Comparison of ENCODE assay signal across 1 cellular context in the genomic region with DNA sequence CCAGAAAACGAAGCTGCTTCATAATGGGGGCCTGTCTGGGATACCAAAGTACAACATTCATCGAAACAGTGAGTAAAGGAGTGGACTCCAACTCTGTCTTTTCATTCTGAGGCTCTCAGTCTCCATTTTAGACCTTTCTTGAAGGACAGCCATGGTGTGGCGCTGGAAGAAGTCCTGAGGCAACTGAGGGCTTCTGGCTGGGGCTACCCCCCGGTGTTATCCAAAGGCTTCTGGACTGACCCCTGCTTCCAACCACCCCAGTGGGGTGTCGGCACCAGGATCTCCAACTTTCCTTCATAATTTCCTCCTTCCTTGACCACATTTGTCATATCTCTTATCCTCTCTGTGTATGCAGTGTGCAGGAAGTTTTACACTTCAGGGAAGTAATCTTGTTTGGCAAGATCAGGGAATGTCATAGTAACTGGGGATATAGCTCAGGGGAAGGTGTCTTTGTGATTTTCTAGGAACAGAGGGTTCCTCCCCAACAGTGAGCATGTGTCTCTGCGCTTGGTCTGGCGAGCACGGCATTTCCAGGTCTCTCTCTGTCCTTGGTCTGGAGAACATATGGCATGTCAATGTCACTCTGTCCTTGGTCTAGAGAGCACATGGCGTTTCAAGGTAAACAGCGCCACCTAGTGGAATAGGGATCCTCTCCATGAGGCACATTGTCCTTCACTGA.
TF ChIP-seq lines count a peak whose summit lies in the region.

No MANE protein-coding gene starts in this region.

TF ChIP-seq in HepG2, 621 proteins besides CTCF, POLR2A, EP300 and RAD21 (continued from another document):
- TF ChIP-seq, protein P1, sequence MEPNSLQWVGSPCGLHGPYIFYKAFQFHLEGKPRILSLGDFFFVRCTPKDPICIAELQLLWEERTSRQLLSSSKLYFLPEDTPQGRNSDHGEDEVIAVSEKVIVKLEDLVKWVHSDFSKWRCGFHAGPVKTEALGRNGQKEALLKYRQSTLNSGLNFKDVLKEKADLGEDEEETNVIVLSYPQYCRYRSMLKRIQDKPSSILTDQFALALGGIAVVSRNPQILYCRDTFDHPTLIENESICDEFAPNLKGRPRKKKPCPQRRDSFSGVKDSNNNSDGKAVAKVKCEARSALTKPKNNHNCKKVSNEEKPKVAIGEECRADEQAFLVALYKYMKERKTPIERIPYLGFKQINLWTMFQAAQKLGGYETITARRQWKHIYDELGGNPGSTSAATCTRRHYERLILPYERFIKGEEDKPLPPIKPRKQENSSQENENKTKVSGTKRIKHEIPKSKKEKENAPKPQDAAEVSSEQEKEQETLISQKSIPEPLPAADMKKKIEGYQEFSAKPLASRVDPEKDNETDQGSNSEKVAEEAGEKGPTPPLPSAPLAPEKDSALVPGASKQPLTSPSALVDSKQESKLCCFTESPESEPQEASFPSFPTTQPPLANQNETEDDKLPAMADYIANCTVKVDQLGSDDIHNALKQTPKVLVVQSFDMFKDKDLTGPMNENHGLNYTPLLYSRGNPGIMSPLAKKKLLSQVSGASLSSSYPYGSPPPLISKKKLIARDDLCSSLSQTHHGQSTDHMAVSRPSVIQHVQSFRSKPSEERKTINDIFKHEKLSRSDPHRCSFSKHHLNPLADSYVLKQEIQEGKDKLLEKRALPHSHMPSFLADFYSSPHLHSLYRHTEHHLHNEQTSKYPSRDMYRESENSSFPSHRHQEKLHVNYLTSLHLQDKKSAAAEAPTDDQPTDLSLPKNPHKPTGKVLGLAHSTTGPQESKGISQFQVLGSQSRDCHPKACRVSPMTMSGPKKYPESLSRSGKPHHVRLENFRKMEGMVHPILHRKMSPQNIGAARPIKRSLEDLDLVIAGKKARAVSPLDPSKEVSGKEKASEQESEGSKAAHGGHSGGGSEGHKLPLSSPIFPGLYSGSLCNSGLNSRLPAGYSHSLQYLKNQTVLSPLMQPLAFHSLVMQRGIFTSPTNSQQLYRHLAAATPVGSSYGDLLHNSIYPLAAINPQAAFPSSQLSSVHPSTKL (CRISPR knock-in tag; IDR thresholded peaks at IDR 0.05): peak; percentile 65; the same call in 1 of the 2 replicates
- TF ChIP-seq, protein P2, sequence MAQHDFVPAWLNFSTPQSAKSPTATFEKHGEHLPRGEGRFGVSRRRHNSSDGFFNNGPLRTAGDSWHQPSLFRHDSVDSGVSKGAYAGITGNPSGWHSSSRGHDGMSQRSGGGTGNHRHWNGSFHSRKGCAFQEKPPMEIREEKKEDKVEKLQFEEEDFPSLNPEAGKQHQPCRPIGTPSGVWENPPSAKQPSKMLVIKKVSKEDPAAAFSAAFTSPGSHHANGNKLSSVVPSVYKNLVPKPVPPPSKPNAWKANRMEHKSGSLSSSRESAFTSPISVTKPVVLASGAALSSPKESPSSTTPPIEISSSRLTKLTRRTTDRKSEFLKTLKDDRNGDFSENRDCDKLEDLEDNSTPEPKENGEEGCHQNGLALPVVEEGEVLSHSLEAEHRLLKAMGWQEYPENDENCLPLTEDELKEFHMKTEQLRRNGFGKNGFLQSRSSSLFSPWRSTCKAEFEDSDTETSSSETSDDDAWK (CRISPR knock-in tag; IDR thresholded peaks at IDR 0.05): no peak
- TF ChIP-seq IKZF1 (IDR thresholded peaks at IDR 0.05) (no peak), ZBTB42 (CRISPR knock-in tag; IDR thresholded peaks at IDR 0.05) (no peak), SP1 (IDR thresholded peaks at IDR 0.05) (no peak), SP1 (CRISPR knock-in tag; IDR thresholded peaks at IDR 0.05) (0 out of 2 replicates have a peak, but pooled peaks have one; percentile 16), ZNF350 (CRISPR knock-in tag; IDR thresholded peaks at IDR 0.05; ENCODE audit: borderline replicate concordance, low read depth) (0 out of 2 replicates have a peak, but pooled peaks have one; percentile 17), ESRRA (CRISPR knock-in tag; IDR thresholded peaks at IDR 0.05; ENCODE audit: low read depth) (peak; percentile 100), XBP1 (CRISPR knock-in tag; IDR thresholded peaks at IDR 0.05) (no peak), REPIN1 (CRISPR knock-in tag; IDR thresholded peaks at IDR 0.05; ENCODE audit: borderline replicate concordance, low read depth) (no peak), AHR (CRISPR knock-in tag; IDR thresholded peaks at IDR 0.05) (no peak), ZMAT3 (CRISPR knock-in tag; conservative IDR thresholded peaks at IDR 0.05) (no peak), HDAC2 (CRISPR knock-in tag; IDR thresholded peaks at IDR 0.05) (peak; percentile 52; the same call in 1 of the 2 replicates), NFKBIZ (CRISPR knock-in tag; IDR thresholded peaks at IDR 0.05) (no peak), KLF9 (CRISPR knock-in tag; IDR thresholded peaks at IDR 0.05; ENCODE audit: low read depth) (no peak), ZNF879 (CRISPR knock-in tag; IDR thresholded peaks at IDR 0.05) (no peak), MIXL1 (CRISPR knock-in tag; IDR thresholded peaks at IDR 0.05) (0 out of 2 replicates have a peak, but pooled peaks have one; percentile 35), U2AF1 (optimal IDR thresholded peaks at IDR 0.05; ENCODE audit: low read depth, low read length) (no peak), NFIB (CRISPR knock-in tag; IDR thresholded peaks at IDR 0.05; ENCODE audit: borderline replicate concordance) (no peak), PCBP2 (optimal IDR thresholded peaks at IDR 0.05; ENCODE audit: low read depth, low read length, poor library complexity, severe bottlenecking) (no peak), NCOA5 (CRISPR knock-in tag; IDR thresholded peaks at IDR 0.05) (no peak), NBN (conservative IDR thresholded peaks at IDR 0.05) (no peak), BRD4 (CRISPR knock-in tag; IDR thresholded peaks at IDR 0.05) (no peak), PRPF4 (IDR thresholded peaks at IDR 0.05; ENCODE audit: low read depth, low read length, poor library complexity, severe bottlenecking) (no peak), MEF2D (CRISPR knock-in tag; IDR thresholded peaks at IDR 0.05) (no peak), ZNF660 (CRISPR knock-in tag; IDR thresholded peaks at IDR 0.05; ENCODE audit: borderline replicate concordance, low read depth) (no peak), KLF15 (CRISPR knock-in tag; IDR thresholded peaks at IDR 0.05; ENCODE audit: borderline replicate concordance) (no peak), BHLHE40 (IDR thresholded peaks at IDR 0.05; ENCODE audit: low read length) (no peak), SMC3 (IDR thresholded peaks at IDR 0.05; ENCODE audit: low read length) (peak; percentile 97), FIP1L1 (IDR thresholded peaks at IDR 0.05; ENCODE audit: borderline replicate concordance, insufficient read depth, low read depth, low read length) (no peak), CCAR2 (optimal IDR thresholded peaks at IDR 0.05; ENCODE audit: low read depth, low read length) (no peak), MED13 (CRISPR knock-in tag; IDR thresholded peaks at IDR 0.05) (no peak), IKZF4 (CRISPR knock-in tag; IDR thresholded peaks at IDR 0.05; ENCODE audit: borderline replicate concordance, low read depth, not compliant biosample characterization) (no peak), ZNF501 (CRISPR knock-in tag; IDR thresholded peaks at IDR 0.05) (no peak), SRSF9 (IDR thresholded peaks at IDR 0.05; ENCODE audit: borderline replicate concordance, insufficient read depth, low read depth, low read length, poor library complexity, severe bottlenecking) (no peak), ZNF768 (CRISPR knock-in tag; IDR thresholded peaks at IDR 0.05) (no peak), PHF5A (CRISPR knock-in tag; IDR thresholded peaks at IDR 0.05; ENCODE audit: low read depth, unreplicated experiment) (peak; percentile 41)
- TF ChIP-seq, protein P3, sequence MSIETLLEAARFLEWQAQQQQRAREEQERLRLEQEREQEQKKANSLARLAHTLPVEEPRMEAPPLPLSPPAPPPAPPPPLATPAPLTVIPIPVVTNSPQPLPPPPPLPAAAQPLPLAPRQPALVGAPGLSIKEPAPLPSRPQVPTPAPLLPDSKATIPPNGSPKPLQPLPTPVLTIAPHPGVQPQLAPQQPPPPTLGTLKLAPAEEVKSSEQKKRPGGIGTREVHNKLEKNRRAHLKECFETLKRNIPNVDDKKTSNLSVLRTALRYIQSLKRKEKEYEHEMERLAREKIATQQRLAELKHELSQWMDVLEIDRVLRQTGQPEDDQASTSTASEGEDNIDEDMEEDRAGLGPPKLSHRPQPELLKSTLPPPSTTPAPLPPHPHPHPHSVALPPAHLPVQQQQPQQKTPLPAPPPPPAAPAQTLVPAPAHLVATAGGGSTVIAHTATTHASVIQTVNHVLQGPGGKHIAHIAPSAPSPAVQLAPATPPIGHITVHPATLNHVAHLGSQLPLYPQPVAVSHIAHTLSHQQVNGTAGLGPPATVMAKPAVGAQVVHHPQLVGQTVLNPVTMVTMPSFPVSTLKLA (IDR thresholded peaks at IDR 0.05): peak; percentile 70
- TF ChIP-seq, protein P4, sequence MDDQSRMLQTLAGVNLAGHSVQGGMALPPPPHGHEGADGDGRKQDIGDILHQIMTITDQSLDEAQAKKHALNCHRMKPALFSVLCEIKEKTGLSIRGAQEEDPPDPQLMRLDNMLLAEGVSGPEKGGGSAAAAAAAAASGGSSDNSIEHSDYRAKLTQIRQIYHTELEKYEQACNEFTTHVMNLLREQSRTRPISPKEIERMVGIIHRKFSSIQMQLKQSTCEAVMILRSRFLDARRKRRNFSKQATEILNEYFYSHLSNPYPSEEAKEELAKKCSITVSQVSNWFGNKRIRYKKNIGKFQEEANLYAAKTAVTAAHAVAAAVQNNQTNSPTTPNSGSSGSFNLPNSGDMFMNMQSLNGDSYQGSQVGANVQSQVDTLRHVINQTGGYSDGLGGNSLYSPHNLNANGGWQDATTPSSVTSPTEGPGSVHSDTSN (CRISPR knock-in tag; IDR thresholded peaks at IDR 0.05; ENCODE audit: borderline replicate concordance): no peak
- TF ChIP-seq, protein P5, sequence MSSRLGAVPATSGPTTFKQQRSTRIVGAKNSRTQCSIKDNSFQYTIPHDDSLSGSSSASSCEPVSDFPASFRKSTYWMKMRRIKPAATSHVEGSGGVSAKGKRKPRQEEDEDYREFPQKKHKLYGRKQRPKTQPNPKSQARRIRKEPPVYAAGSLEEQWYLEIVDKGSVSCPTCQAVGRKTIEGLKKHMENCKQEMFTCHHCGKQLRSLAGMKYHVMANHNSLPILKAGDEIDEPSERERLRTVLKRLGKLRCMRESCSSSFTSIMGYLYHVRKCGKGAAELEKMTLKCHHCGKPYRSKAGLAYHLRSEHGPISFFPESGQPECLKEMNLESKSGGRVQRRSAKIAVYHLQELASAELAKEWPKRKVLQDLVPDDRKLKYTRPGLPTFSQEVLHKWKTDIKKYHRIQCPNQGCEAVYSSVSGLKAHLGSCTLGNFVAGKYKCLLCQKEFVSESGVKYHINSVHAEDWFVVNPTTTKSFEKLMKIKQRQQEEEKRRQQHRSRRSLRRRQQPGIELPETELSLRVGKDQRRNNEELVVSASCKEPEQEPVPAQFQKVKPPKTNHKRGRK (CRISPR knock-in tag; IDR thresholded peaks at IDR 0.05): no peak
- TF ChIP-seq, protein P6, sequence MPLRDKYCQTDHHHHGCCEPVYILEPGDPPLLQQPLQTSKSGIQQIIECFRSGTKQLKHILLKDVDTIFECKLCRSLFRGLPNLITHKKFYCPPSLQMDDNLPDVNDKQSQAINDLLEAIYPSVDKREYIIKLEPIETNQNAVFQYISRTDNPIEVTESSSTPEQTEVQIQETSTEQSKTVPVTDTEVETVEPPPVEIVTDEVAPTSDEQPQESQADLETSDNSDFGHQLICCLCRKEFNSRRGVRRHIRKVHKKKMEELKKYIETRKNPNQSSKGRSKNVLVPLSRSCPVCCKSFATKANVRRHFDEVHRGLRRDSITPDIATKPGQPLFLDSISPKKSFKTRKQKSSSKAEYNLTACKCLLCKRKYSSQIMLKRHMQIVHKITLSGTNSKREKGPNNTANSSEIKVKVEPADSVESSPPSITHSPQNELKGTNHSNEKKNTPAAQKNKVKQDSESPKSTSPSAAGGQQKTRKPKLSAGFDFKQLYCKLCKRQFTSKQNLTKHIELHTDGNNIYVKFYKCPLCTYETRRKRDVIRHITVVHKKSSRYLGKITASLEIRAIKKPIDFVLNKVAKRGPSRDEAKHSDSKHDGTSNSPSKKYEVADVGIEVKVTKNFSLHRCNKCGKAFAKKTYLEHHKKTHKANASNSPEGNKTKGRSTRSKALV (CRISPR knock-in tag; IDR thresholded peaks at IDR 0.05): no peak
